Comparison of ENCODE assay signal across 18 cellular contexts in genomic region chr20:60238992-60239655, GRCh38.
"Had no signal": no experiment of that assay in that cellular context is flagged by ENCODE, and none has a peak within 500 bp of the region (broad histone marks: within the 10 kb centered on the region; RNA-seq: fewer than 3 reads in every experiment).

No MANE protein-coding gene starts in this region.

- H3K27me3 ChIP-seq: body of pancreas, pancreas, testis, upper lobe of right lung had no signal

- H3K27ac ChIP-seq: body of pancreas, epithelial cell of prostate, gastroesophageal sphincter, left ventricle myocardium inferior, pancreas, testis, upper lobe of right lung had no signal

- H3K4me1 ChIP-seq: body of pancreas, gastroesophageal sphincter, left ventricle myocardium inferior, pancreas, testis, upper lobe of right lung had no signal

- H3K4me1 Mint-ChIP-seq: central memory CD8-positive, alpha-beta T cell; memory B cell had no signal

- H3K4me3 Mint-ChIP-seq: activated naive CD4-positive, alpha-beta T cell treated with anti-CD3 and anti-CD28 coated beads for 36 hours; central memory CD8-positive, alpha-beta T cell; memory B cell; natural killer cell treated with Interleukin-12 subunit alpha and Interleukin-12 subunit beta and Interleukin-15 and Interleukin-18, amount 100 ng/mL, for 72 hours; stimulated activated naive CD8-positive, alpha-beta T cell treated with anti-CD3 and anti-CD28 coated beads, Interleukin-15, amount 100 ng/mL, for 72 hours had no signal

- DNase-seq: activated CD4-positive, alpha-beta T cell treated with anti-CD3 and anti-CD28 coated beads, Interleukin-2, amount 50 U/mL, for 4 hours; activated naive CD4-positive, alpha-beta T cell treated with anti-CD3 and anti-CD28 coated beads for 36 hours; body of pancreas; cortex of kidney; effector memory CD4-positive, alpha-beta T cell; kidney; left ventricle myocardium inferior; pancreas; stimulated activated CD4-positive, alpha-beta T cell treated with anti-CD3 and anti-CD28 coated beads, Interleukin-4, amount 100 ng/mL, for 1 hour; stimulated activated CD8-positive, alpha-beta memory T cell treated with anti-CD3 and anti-CD28 coated beads, Interleukin-4, amount 100 ng/mL, for 48 hours; stimulated activated naive CD8-positive, alpha-beta T cell treated with anti-CD3 and anti-CD28 coated beads, Interleukin-15, amount 100 ng/mL, for 72 hours; testis; upper lobe of right lung had no signal

- H3K27me3 Mint-ChIP-seq: central memory CD8-positive, alpha-beta T cell; memory B cell; natural killer cell treated with Interleukin-12 subunit alpha and Interleukin-12 subunit beta and Interleukin-15 and Interleukin-18, amount 100 ng/mL, for 72 hours had no signal

- H3K9me3 Mint-ChIP-seq: activated naive CD4-positive, alpha-beta T cell treated with anti-CD3 and anti-CD28 coated beads for 36 hours; central memory CD8-positive, alpha-beta T cell; natural killer cell treated with Interleukin-12 subunit alpha and Interleukin-12 subunit beta and Interleukin-15 and Interleukin-18, amount 100 ng/mL, for 72 hours; stimulated activated naive CD8-positive, alpha-beta T cell treated with anti-CD3 and anti-CD28 coated beads, Interleukin-15, amount 100 ng/mL, for 72 hours had no signal

- ATAC-seq: body of pancreas; gastroesophageal sphincter; natural killer cell treated with Interleukin-12 subunit alpha and Interleukin-12 subunit beta and Interleukin-15 and Interleukin-18, amount 100 ng/mL, for 72 hours; pancreas; stimulated activated naive CD8-positive, alpha-beta T cell treated with anti-CD3 and anti-CD28 coated beads, Interleukin-15, amount 100 ng/mL, for 72 hours; upper lobe of right lung had no signal

- H3K27ac Mint-ChIP-seq: activated naive CD4-positive, alpha-beta T cell treated with anti-CD3 and anti-CD28 coated beads for 36 hours; memory B cell; stimulated activated naive CD8-positive, alpha-beta T cell treated with anti-CD3 and anti-CD28 coated beads, Interleukin-15, amount 100 ng/mL, for 72 hours had no signal

- H3K4me3 ChIP-seq: body of pancreas, gastroesophageal sphincter, left ventricle myocardium inferior, pancreas, testis, upper lobe of right lung had no signal

- H3K36me3 Mint-ChIP-seq: memory B cell; natural killer cell treated with Interleukin-12 subunit alpha and Interleukin-12 subunit beta and Interleukin-15 and Interleukin-18, amount 100 ng/mL, for 72 hours had no signal

- H3K9me3 ChIP-seq: body of pancreas, left ventricle myocardium inferior, pancreas, testis, upper lobe of right lung had no signal

- H3K36me3 ChIP-seq: gastroesophageal sphincter, left ventricle myocardium inferior, pancreas, upper lobe of right lung had no signal
